11 cellular contexts compared by ENCODE assay signal in the genomic region with DNA sequence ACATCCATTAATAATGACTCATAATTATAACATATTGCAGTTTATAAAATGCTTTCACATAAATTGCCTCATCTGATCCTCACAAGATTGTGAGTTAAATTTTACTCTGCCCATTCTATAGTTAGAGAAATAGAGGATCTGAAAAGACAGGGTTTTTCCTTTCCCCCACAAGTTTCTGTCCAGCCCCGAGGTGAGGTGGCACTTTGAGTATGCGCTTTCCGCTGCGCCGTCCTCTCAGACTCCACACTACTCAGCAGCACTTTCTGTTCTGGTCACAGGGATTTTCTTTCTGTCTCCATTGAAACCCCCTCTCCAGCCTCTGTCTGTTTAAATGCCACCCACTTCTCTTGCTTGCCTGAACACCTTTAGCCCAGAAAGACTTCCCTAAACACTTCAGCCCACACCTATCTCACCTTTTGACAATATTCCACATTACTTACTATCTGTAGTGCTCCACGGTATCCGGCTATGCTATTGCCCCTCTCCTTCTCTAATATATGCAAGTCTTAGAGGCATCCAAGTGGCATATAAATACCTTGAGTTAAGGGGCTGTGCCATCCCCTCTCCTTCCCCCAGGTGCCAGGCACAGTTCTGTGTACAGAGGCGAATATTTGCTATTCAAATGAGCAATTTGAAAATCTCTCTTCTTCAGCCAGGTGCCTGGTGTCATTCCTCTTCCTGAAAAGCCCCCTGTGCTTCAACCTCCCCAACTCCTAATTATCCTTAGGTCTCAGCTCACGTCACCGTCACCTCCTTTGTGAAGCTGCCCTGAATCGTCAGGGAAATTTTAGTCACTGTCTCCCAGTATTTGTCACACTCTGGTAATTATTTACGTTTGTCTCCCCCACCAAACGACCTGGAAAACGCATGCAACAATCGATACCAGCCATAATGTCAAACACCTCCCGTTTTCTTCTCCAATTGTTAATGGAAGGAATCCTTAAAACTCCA.
DNase-seq lines count a peak whose midpoint lies in the region; ATAC-seq and TF ChIP-seq lines count a peak whose summit lies in the region.
"Had no signal": no experiment of that assay in that cellular context is flagged by ENCODE, and none has a peak within 500 bp of the region (broad histone marks: within the 10 kb centered on the region; RNA-seq: fewer than 3 reads in every experiment).

No MANE protein-coding gene starts in this region.

- H3K4me1 ChIP-seq in esophagus squamous epithelium (no peaks in the 10 kb centered on the region), neural progenitor cell (peaks cover 8% of the 10 kb centered on the region), esophagus muscularis mucosa (peaks cover 11 to 31% (median 19%) of the 10 kb centered on the region in 4 donors)
- H3K4me1 ChIP-seq: thyroid gland had no signal

- no peaks in the 10 kb centered on the region for H3K36me3 ChIP-seq in esophagus squamous epithelium
- H3K36me3 ChIP-seq in neural progenitor cell: no peaks in the 10 kb centered on the region
- H3K36me3 ChIP-seq in esophagus muscularis mucosa: no peaks in the 10 kb centered on the region
- H3K36me3 ChIP-seq: thyroid gland had no signal

- H4K20me1 ChIP-seq in neural progenitor cell (ENCODE audit: low read depth): no peaks in the 10 kb centered on the region

- no peaks in the 10 kb centered on the region for H3K36me3 Mint-ChIP-seq in activated T-helper 17 cell treated with anti-CD3 and anti-CD28 coated beads, Interleukin-2, amount 50 U/mL, for 72 hours (ENCODE audit: low read depth)
- no peaks in the 10 kb centered on the region for H3K36me3 Mint-ChIP-seq in neural progenitor cell

- TF ChIP-seq POLR2A in esophagus squamous epithelium (IDR thresholded peaks at IDR 0.05): no peak
- TF ChIP-seq POLR2A in esophagus muscularis mucosa (IDR thresholded peaks at IDR 0.05; ENCODE audit: low read depth): no peak

- no peaks in the 10 kb centered on the region for H3K9me3 ChIP-seq in esophagus squamous epithelium
- no peaks in the 10 kb centered on the region for H3K9me3 ChIP-seq in neural progenitor cell (ENCODE audit: low read depth)
- H3K9me3 ChIP-seq in esophagus muscularis mucosa: no peaks in the 10 kb centered on the region
- H3K9me3 ChIP-seq: thyroid gland had no signal

- H3K9ac ChIP-seq in neural progenitor cell: no peak overlapping the region

- 70 to 71% methylated on average over 16 of the region's 16 CpGs for WGBS in esophagus squamous epithelium, 2 donors
- 84% methylated on average over 16 of the region's 16 CpGs for WGBS in esophagus muscularis mucosa

- no peak for TF ChIP-seq EP300 in esophagus muscularis mucosa (IDR thresholded peaks at IDR 0.05)

- peaks cover 4% of the 10 kb centered on the region for H3K27me3 Mint-ChIP-seq in activated T-helper 17 cell treated with anti-CD3 and anti-CD28 coated beads, Interleukin-2, amount 50 U/mL, for 72 hours
- H3K27me3 Mint-ChIP-seq in neural progenitor cell (ENCODE audit: insufficient read depth, low read depth): peaks cover 2% of the 10 kb centered on the region

- H2AFZ ChIP-seq in neural progenitor cell (replicated peaks): no peak overlapping the region

- H3K27ac Mint-ChIP-seq in activated T-helper 17 cell treated with anti-CD3 and anti-CD28 coated beads, Interleukin-2, amount 50 U/mL, for 72 hours: peak overlapping the region; percentile 73
- H3K27ac Mint-ChIP-seq in neural progenitor cell: no peak overlapping the region

- H3K27me3 ChIP-seq in esophagus squamous epithelium (no peaks in the 10 kb centered on the region), neural progenitor cell (no peaks in the 10 kb centered on the region), esophagus muscularis mucosa (no peaks in the 10 kb centered on the region)
- H3K27me3 ChIP-seq: thyroid gland had no signal

- H3K4me2 ChIP-seq in neural progenitor cell: no peak overlapping the region

- TF ChIP-seq CTCF in esophagus squamous epithelium (IDR thresholded peaks at IDR 0.05) (no peak), neural progenitor cell (IDR thresholded peaks at IDR 0.05) (no peak), esophagus muscularis mucosa (IDR thresholded peaks at IDR 0.05) (no peak)

- H3K4me3 Mint-ChIP-seq in activated T-helper 17 cell treated with anti-CD3 and anti-CD28 coated beads, Interleukin-2, amount 50 U/mL, for 72 hours: peak overlapping the region; percentile 29
- H3K4me3 Mint-ChIP-seq in neural progenitor cell: no peak overlapping the region

- no peak for DNase-seq in esophagus squamous epithelium (lab: John Stamatoyannopoulos, UW)
- no peak for DNase-seq in NOMO-1 (lab: John Stamatoyannopoulos, UW; ENCODE audit: unreplicated experiment in 2 of 2)
- no peak for DNase-seq in neural progenitor cell (ENCODE audit: low spot score)
- DNase-seq in esophagus muscularis mucosa (ENCODE audit: extremely low spot score): no peak
- DNase-seq: DMS153; effector CD4-positive, alpha-beta T cell; thyroid gland had no signal

- no peaks in the 10 kb centered on the region for H3K9me3 Mint-ChIP-seq in activated T-helper 17 cell treated with anti-CD3 and anti-CD28 coated beads, Interleukin-2, amount 50 U/mL, for 72 hours
- H3K9me3 Mint-ChIP-seq in neural progenitor cell: no peaks in the 10 kb centered on the region

- H3K27ac ChIP-seq in esophagus squamous epithelium: no peak overlapping the region
- H3K27ac ChIP-seq in neural progenitor cell: no peak overlapping the region
- H3K27ac ChIP-seq in esophagus muscularis mucosa (replicated peaks in 1 of 4): no peak overlapping the region
- H3K27ac ChIP-seq: thyroid gland had no signal

- H3F3A ChIP-seq in neural progenitor cell (ENCODE audit: low read depth): no peaks in the 10 kb centered on the region

- ATAC-seq in GM18499 (IDR thresholded peaks at IDR 0.05; ENCODE audit: insufficient read depth, unreplicated experiment): peak; percentile 89
- ATAC-seq in GM19438 (IDR thresholded peaks at IDR 0.05; ENCODE audit: low read depth, unreplicated experiment): peak; percentile 84
- ATAC-seq in HG03045 (IDR thresholded peaks at IDR 0.05; ENCODE audit: unreplicated experiment): peak; percentile 97
- peak; percentile 93 for ATAC-seq in activated T-helper 17 cell treated with anti-CD3 and anti-CD28 coated beads, Interleukin-2, amount 50 U/mL, for 72 hours (replicated peaks)

- H3K4me3 ChIP-seq in esophagus squamous epithelium (no peak overlapping the region), neural progenitor cell (no peak overlapping the region), esophagus muscularis mucosa (no peak overlapping the region)
- H3K4me3 ChIP-seq: thyroid gland had no signal

- H3K79me2 ChIP-seq in neural progenitor cell (ENCODE audit: low read depth): no peaks in the 10 kb centered on the region

- intact Hi-C loops in esophagus squamous epithelium (cut with DNase I) (no loop called here), esophagus muscularis mucosa (cut with DNase I) (no loop called here)

- H3K4me1 Mint-ChIP-seq in activated T-helper 17 cell treated with anti-CD3 and anti-CD28 coated beads, Interleukin-2, amount 50 U/mL, for 72 hours: peaks cover 7% of the 10 kb centered on the region
- no peaks in the 10 kb centered on the region for H3K4me1 Mint-ChIP-seq in neural progenitor cell
